Comparison of ENCODE assay signal across 28 cellular contexts in genomic region chr1:219379691-219380090, GRCh38.
"Had no signal": no experiment of that assay in that cellular context is flagged by ENCODE, and none has a peak within 500 bp of the region (broad histone marks: within the 10 kb centered on the region; RNA-seq: fewer than 3 reads in every experiment).

No MANE protein-coding gene starts in this region.

- H3K4me3 Mint-ChIP-seq: activated CD4-positive, alpha-beta T cell treated with anti-CD3 and anti-CD28 coated beads, Interleukin-2, amount 10 ng/mL, durations not matched to agents 24 days and 14 days; activated CD8-positive, alpha-beta T cell treated with anti-CD3 and anti-CD28 coated beads for 36 hours; activated naive CD8-positive, alpha-beta T cell treated with anti-CD3 and anti-CD28 coated beads for 36 hours; activated T-cell treated with anti-CD3 and anti-CD28 coated beads, Interleukin-2, amount 50 U/mL, for 72 hours; activated T-helper 17 cell treated with anti-CD3 and anti-CD28 coated beads, Interleukin-2, amount 50 U/mL, for 72 hours had no signal

- H3K9me3 Mint-ChIP-seq: activated CD4-positive, alpha-beta T cell treated with anti-CD3 and anti-CD28 coated beads, Interleukin-2, amount 10 ng/mL, durations not matched to agents 24 days and 14 days; activated CD8-positive, alpha-beta T cell treated with anti-CD3 and anti-CD28 coated beads for 36 hours; activated naive CD8-positive, alpha-beta T cell treated with anti-CD3 and anti-CD28 coated beads for 36 hours; activated T-helper 17 cell treated with anti-CD3 and anti-CD28 coated beads, Interleukin-2, amount 50 U/mL, for 72 hours had no signal

- H3K27ac Mint-ChIP-seq: activated CD4-positive, alpha-beta T cell treated with anti-CD3 and anti-CD28 coated beads, Interleukin-2, amount 10 ng/mL, durations not matched to agents 24 days and 14 days; activated CD8-positive, alpha-beta T cell treated with anti-CD3 and anti-CD28 coated beads for 36 hours; activated naive CD8-positive, alpha-beta T cell treated with anti-CD3 and anti-CD28 coated beads for 36 hours; activated T-cell treated with anti-CD3 and anti-CD28 coated beads, Interleukin-2, amount 50 U/mL, for 72 hours; activated T-helper 17 cell treated with anti-CD3 and anti-CD28 coated beads, Interleukin-2, amount 50 U/mL, for 72 hours had no signal

- H3K36me3 Mint-ChIP-seq: activated naive CD8-positive, alpha-beta T cell treated with anti-CD3 and anti-CD28 coated beads for 36 hours had no signal

- H3K4me3 ChIP-seq: SK-N-MC had no signal

- H3K27me3 ChIP-seq: brain microvascular endothelial cell had no signal

- H3K27me3 Mint-ChIP-seq: activated CD4-positive, alpha-beta T cell treated with anti-CD3 and anti-CD28 coated beads, Interleukin-2, amount 10 ng/mL, durations not matched to agents 24 days and 14 days; activated CD8-positive, alpha-beta T cell treated with anti-CD3 and anti-CD28 coated beads for 36 hours; activated naive CD8-positive, alpha-beta T cell treated with anti-CD3 and anti-CD28 coated beads for 36 hours; activated T-helper 17 cell treated with anti-CD3 and anti-CD28 coated beads, Interleukin-2, amount 50 U/mL, for 72 hours had no signal

- H3K4me1 Mint-ChIP-seq: activated CD4-positive, alpha-beta T cell treated with anti-CD3 and anti-CD28 coated beads, Interleukin-2, amount 10 ng/mL, durations not matched to agents 24 days and 14 days; activated naive CD8-positive, alpha-beta T cell treated with anti-CD3 and anti-CD28 coated beads for 36 hours; activated T-helper 17 cell treated with anti-CD3 and anti-CD28 coated beads, Interleukin-2, amount 50 U/mL, for 72 hours had no signal

- H3K27ac ChIP-seq: brain microvascular endothelial cell, RWPE1, SK-N-MC had no signal

- DNase-seq: activated CD4-positive, alpha-beta T cell treated with anti-CD3 and anti-CD28 coated beads, Interleukin-2, amount 10 ng/mL, durations not matched to agents 24 days and 14 days; activated CD4-positive, alpha-beta T cell treated with anti-CD3 and anti-CD28 coated beads, Interleukin-2, amount 50 U/mL, for 4 hours; activated CD8-positive, alpha-beta T cell treated with anti-CD3 and anti-CD28 coated beads for 36 hours; activated effector memory CD4-positive, alpha-beta T cell treated with anti-CD3 and anti-CD28 coated beads, Interleukin-2, amount 50 U/mL, for 16 hours; activated naive CD4-positive, alpha-beta T cell; activated naive CD4-positive, alpha-beta T cell treated with anti-CD3 and anti-CD28 coated beads, Interleukin-2, amount 50 U/mL, for 16 hours; activated naive CD8-positive, alpha-beta T cell treated with anti-CD3 and anti-CD28 coated beads for 36 hours; activated T-cell treated with anti-CD3 and anti-CD28 coated beads, Interleukin-2, amount 50 U/mL, for 1 hour; activated T-cell treated with anti-CD3 and anti-CD28 coated beads, Interleukin-2, amount 50 U/mL, for 72 hours; amniotic stem cell; aorta; brain microvascular endothelial cell; central memory CD4-positive, alpha-beta T cell; NCI-H1105; NCI-H1417 treated with DMSO at 0.1 percent for 48 hours; NCI-H187 treated with DMSO at 0.1 percent for 48 hours; NCI-H2081; NCI-H226; NCI-H446 treated with DMSO at 0.1 percent for 48 hours; NCI-H524; NCI-H69; NCI-H82; T1000 had no signal

- H3K36me3 ChIP-seq: brain microvascular endothelial cell had no signal

- ATAC-seq: activated CD8-positive, alpha-beta T cell treated with anti-CD3 and anti-CD28 coated beads for 36 hours; activated T-cell treated with anti-CD3 and anti-CD28 coated beads, Interleukin-2, amount 50 U/mL, for 72 hours; activated T-helper 17 cell treated with anti-CD3 and anti-CD28 coated beads, Interleukin-2, amount 50 U/mL, for 72 hours; Panc1; Right ventricle myocardium inferior had no signal
